In genomic region chr6:24774696-24775519, GRCh38 we compare ENCODE assay signal across 8 cellular contexts. TPM values are rescaled to one million over a fixed set of nuclear protein-coding genes. Genes with fewer than 3 reads are reported as not detected.
A peak's percentile ranks its signal among the peaks of the same experiment; 100 is the strongest.
DNase-seq lines count a peak whose midpoint lies in the region; ATAC-seq and TF ChIP-seq lines count a peak whose summit lies in the region.

Gene GMNN (plus strand): TSS chr6:24774937. CDS start chr6:24777247, 2,310 bp downstream.

- H3K27me3 ChIP-seq in adrenal gland (no peaks in the 10 kb centered on the region), heart left ventricle (no peaks in the 10 kb centered on the region), transverse colon (no peaks in the 10 kb centered on the region)

- H3K27ac ChIP-seq in adrenal gland (peak within 1 kb of the TSS; percentile 77 to 96 (median 92)), heart left ventricle (peak within 1 kb of the TSS; percentile 57 to 99 (median 93)), transverse colon (peak within 1 kb of the TSS; percentile 92 to 99 (median 98))

- intact Hi-C loops in adrenal gland (cut with DNase I) = no loop called here
- intact Hi-C loops in heart left ventricle (cut with DNase I) = loop anchor here in 8 of 10 donors (1.0 to 10.0 kb wide), 6 partner anchors 48 to 297 kb away; no protein-coding TSS in a partner anchor
- intact Hi-C loops in transverse colon (cut with DNase I; ENCODE audit: low total_unique reads) = no loop called here

- 0 to 1% (median 1%) methylated on average over 13 to 75 of the region's 75 CpGs for WGBS in adrenal gland, 4 donors
- WGBS in heart left ventricle, 4 donors = 0 to 1% (median 0%) methylated on average over 49 to 75 of the region's 75 CpGs
- WGBS in transverse colon (ENCODE audit: low coverage in 1 of 2), 2 donors = 0% methylated on average over 2 to 57 of the region's 75 CpGs

- TF ChIP-seq POLR2A in GM15510 (IDR thresholded peaks at IDR 0.05; ENCODE audit: borderline replicate concordance, extremely low read depth, insufficient read length) (peak; percentile 92), adrenal gland (IDR thresholded peaks at IDR 0.05) (peak; percentile 24 to 72), heart left ventricle (IDR thresholded peaks at IDR 0.05) (peak in 1 of 2 donors; percentile 63), transverse colon (IDR thresholded peaks at IDR 0.05) (peak; percentile 80)

- no peak for TF ChIP-seq EP300 in transverse colon (IDR thresholded peaks at IDR 0.05; ENCODE audit: low read depth)

- ATAC-seq in HG02884 (IDR thresholded peaks at IDR 0.05; ENCODE audit: unreplicated experiment) (peak; percentile 88), heart left ventricle (peak; percentile 98 to 99 (median 99))

- no peaks in the 10 kb centered on the region for H3K36me3 ChIP-seq in adrenal gland (replicated peaks in 1 of 2)
- H3K36me3 ChIP-seq in heart left ventricle = no peaks in the 10 kb centered on the region
- no peaks in the 10 kb centered on the region for H3K36me3 ChIP-seq in transverse colon

- H3K4me1 ChIP-seq in adrenal gland (replicated peaks in 1 of 2) = peaks cover 14 to 21% of the 10 kb centered on the region in 2 donors
- peaks cover 0 to 36% (median 14%) of the 10 kb centered on the region in 12 donors for H3K4me1 ChIP-seq in heart left ventricle
- peaks cover 3 to 32% (median 9%) of the 10 kb centered on the region in 4 donors for H3K4me1 ChIP-seq in transverse colon

- TF ChIP-seq CTCF in adrenal gland (IDR thresholded peaks at IDR 0.05) (peak in 1 of 6 experiments; percentile 8), heart left ventricle (IDR thresholded peaks at IDR 0.05) (peak in 1 of 12 donors; percentile 8), transverse colon (IDR thresholded peaks at IDR 0.05) (peak in 1 of 5 experiments; percentile 15)

- H3K4me3 ChIP-seq in adrenal gland (peak within 1 kb of the TSS; percentile 63 to 77 (median 70)), heart left ventricle (peak within 1 kb of the TSS; percentile 42 to 100 (median 96)), transverse colon (peak within 1 kb of the TSS; percentile 68 to 91 (median 80))

- in situ Hi-C loops in transverse colon (cut with MboI; ENCODE audit: low pct_ligation_motif_present in 1 of 4, low pct_unique_long_range_greater_than_20kb in 1 of 4, low sequenced_read_pairs in 3 of 4) = loop anchor here in 2 of 4 donors (5.0 to 25.0 kb wide), 3 partner anchors 58 to 188 kb away; partner anchors contain the start of gene C6orf62 (in 1 of the 2)

- DNase-seq in NCI-H146 treated with DMSO at 0.1 percent for 48 hours (lab: John Stamatoyannopoulos, UW; ENCODE audit: unreplicated experiment) = peak; percentile 93
- peak; percentile 96 to 97 (median 97) for DNase-seq in T-helper 1 cell
- DNase-seq in adrenal gland = peak; percentile 96 to 99 (median 99)
- peak; percentile 99 to 100 (median 99) for DNase-seq in heart left ventricle
- DNase-seq in pons (ENCODE audit: low spot score) = peak; percentile 97
- peak; percentile 99 for DNase-seq in transverse colon

- no peaks in the 10 kb centered on the region for H3K9me3 ChIP-seq in adrenal gland (replicated peaks in 1 of 3)
- H3K9me3 ChIP-seq in heart left ventricle = no peaks in the 10 kb centered on the region
- no peaks in the 10 kb centered on the region for H3K9me3 ChIP-seq in transverse colon

RNA-seq across cellular contexts. Expression of gene GMNN, which starts in this region (rescaled TPM):
- total RNA-seq in adrenal gland (10 to 100 TPM in 3 of 8 donors, 1 to 10 TPM in 5; 5.3 to 57.9 (median 8.3) TPM), heart left ventricle (10 to 100 TPM in 2 of 9 donors, 1 to 10 TPM in 7; 4.5 to 12.9 (median 6.8) TPM), transverse colon (10 to 100 TPM in 3 of 4 donors, 1 to 10 TPM in 1; 8.2 to 45.7 (median 23.2) TPM)
- polyA plus RNA-seq in adrenal gland (10 to 100 TPM in 1 of 3 donors, 1 to 10 TPM in 2; 4.1 to 22.0 (median 7.1) TPM), heart left ventricle (10 to 100 TPM in 1 of 2 donors, 1 to 10 TPM in 1; 4.7 to 19.2 TPM)

Comparison
In these comparisons a context has a peak if more than half of its experiments do, and no peak if none do; other contexts are left out.
1. Peak in every context shown above with its lines: DNase-seq, ATAC-seq, H3K4me3 ChIP-seq and H3K27ac ChIP-seq.
2. intact Hi-C loops: an anchor here in heart left ventricle (1.0 to 10.0 kb wide); none called in adrenal gland and transverse colon.